24 cellular contexts compared by ENCODE assay signal in the genomic region with DNA sequence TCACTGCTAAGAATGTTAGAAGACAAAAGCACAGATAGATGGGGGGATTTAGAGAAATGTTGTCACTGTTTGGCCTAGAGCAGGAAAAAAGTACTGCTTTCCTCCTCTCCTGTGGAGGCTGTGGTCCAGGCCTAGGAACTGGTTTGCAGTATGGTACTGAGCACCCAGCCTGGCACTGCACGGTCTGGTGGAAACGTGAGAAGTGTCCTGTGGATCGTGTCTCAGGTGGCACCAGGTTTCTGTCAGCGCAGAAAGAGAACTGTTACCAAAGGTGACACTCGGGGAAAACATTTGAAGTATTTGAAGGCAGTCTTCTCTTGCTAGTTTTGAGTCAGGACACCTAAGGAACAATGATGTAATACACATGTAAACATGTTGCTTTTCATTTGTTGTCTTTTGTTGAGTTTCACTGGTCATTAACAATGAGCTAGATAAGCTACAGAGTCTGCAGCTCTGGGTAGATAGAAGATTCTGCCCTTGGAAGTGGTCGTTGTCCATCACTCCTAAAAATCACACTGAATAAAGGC.
DNase-seq lines count a peak whose midpoint lies in the region; ATAC-seq, FAIRE-seq and TF ChIP-seq lines count a peak whose summit lies in the region.
"Had no signal": no experiment of that assay in that cellular context is flagged by ENCODE, and none has a peak within 500 bp of the region (broad histone marks: within the 10 kb centered on the region; RNA-seq: fewer than 3 reads in every experiment).

No MANE protein-coding gene starts in this region.

- no peaks in the 10 kb centered on the region for H3K27me3 Mint-ChIP-seq in neural progenitor cell (ENCODE audit: insufficient read depth, low read depth)
- H3K27me3 Mint-ChIP-seq: activated CD4-positive, alpha-beta memory T cell treated with anti-CD3 and anti-CD28 coated beads, Interleukin-2, amount 10 ng/mL, durations not matched to agents 7 days and 5 days; stimulated activated naive B cell treated with anti-CD40 and anti-IgM and Interleukin-4, amounts not matched to agents 10 μg/mL and 1 μg/mL and 100 μg/mL, for 72 hours had no signal

- no peak for TF ChIP-seq RAD21 in A549 (conservative IDR thresholded peaks at IDR 0.05 in 1 of 2, IDR thresholded peaks at IDR 0.05 in 1 of 2)
- TF ChIP-seq RAD21 in GM12878 (IDR thresholded peaks at IDR 0.05; ENCODE audit: insufficient read depth, low read depth, low read length) = no peak

- H3K4me3 Mint-ChIP-seq in neural progenitor cell = no peak overlapping the region
- H3K4me3 Mint-ChIP-seq: activated CD4-positive, alpha-beta memory T cell treated with anti-CD3 and anti-CD28 coated beads, Interleukin-2, amount 10 ng/mL, durations not matched to agents 7 days and 5 days; CD14-positive monocyte; stimulated activated naive B cell treated with anti-CD40 and anti-IgM and Interleukin-4, amounts not matched to agents 10 μg/mL and 1 μg/mL and 100 μg/mL, for 72 hours had no signal

- peak overlapping the region; percentile 78 for H3K27ac Mint-ChIP-seq in neural progenitor cell
- H3K27ac Mint-ChIP-seq: activated CD4-positive, alpha-beta memory T cell treated with anti-CD3 and anti-CD28 coated beads, Interleukin-2, amount 10 ng/mL, durations not matched to agents 7 days and 5 days; stimulated activated naive B cell treated with anti-CD40 and anti-IgM and Interleukin-4, amounts not matched to agents 10 μg/mL and 1 μg/mL and 100 μg/mL, for 72 hours had no signal

- peak overlapping the region; percentile 3; the same call in 2 of the 3 replicates for H3K4me2 ChIP-seq in A549
- H3K4me2 ChIP-seq in GM12878 (ENCODE audit: control insufficient read depth, insufficient read depth) = no peak overlapping the region
- H3K4me2 ChIP-seq in neural progenitor cell = no peak overlapping the region

- H3K4me3 ChIP-seq in A549 (no peak overlapping the region), HEK293 (ENCODE audit: low read depth, low read length) (no peak overlapping the region), GM12878 (no peak overlapping the region), neural progenitor cell (no peak overlapping the region)
- H3K4me3 ChIP-seq: heart left ventricle, right lobe of liver had no signal

- no peaks in the 10 kb centered on the region for H3K9me3 Mint-ChIP-seq in neural progenitor cell
- H3K9me3 Mint-ChIP-seq: activated CD4-positive, alpha-beta memory T cell treated with anti-CD3 and anti-CD28 coated beads, Interleukin-2, amount 10 ng/mL, durations not matched to agents 7 days and 5 days; stimulated activated naive B cell treated with anti-CD40 and anti-IgM and Interleukin-4, amounts not matched to agents 10 μg/mL and 1 μg/mL and 100 μg/mL, for 72 hours had no signal

- SMC1A ChIA-PET in GM12878 (lab: Charles Lee; ENCODE audit: uncharacterized antibody, unreplicated experiment) = no interaction called here

- DNase-seq in A549 (ENCODE audit: low read depth in 1 of 2, low spot score in 1 of 2) (no peak), GM12878 (ENCODE audit: low read depth, low spot score) (no peak), neural progenitor cell (ENCODE audit: low spot score) (no peak), LoVo (ENCODE audit: low spot score) (no peak), SKM-1 treated with dmso at 0.1 percent for 144 hours (lab: John Stamatoyannopoulos, UW; ENCODE audit: unreplicated experiment) (no peak)
- DNase-seq in central memory CD4-positive, alpha-beta T cell = no peak
- DNase-seq: activated CD4-positive, alpha-beta memory T cell treated with anti-CD3 and anti-CD28 coated beads, Interleukin-2, amount 10 ng/mL, durations not matched to agents 7 days and 5 days; activated CD4-positive, CD25-positive, alpha-beta regulatory T cell; activated naive CD4-positive, alpha-beta T cell; DND-41; heart left ventricle; kidney glomerular epithelial cell; NCI-H1048; NCI-H1694; NCI-H524 treated with DMSO at 0.1 percent for 48 hours; right lobe of liver; stimulated activated CD4-positive, alpha-beta T cell treated with anti-CD3 and anti-CD28 coated beads, Interleukin-4, amount 100 ng/mL, for 4 hours; stimulated activated naive B cell treated with anti-CD40 and anti-IgM and Interleukin-4, amounts not matched to agents 10 μg/mL and 1 μg/mL and 100 μg/mL, for 72 hours; T-helper 1 cell had no signal

- H3K27ac ChIP-seq in A549 (peak overlapping the region; percentile 85 to 91), HEK293 (ENCODE audit: extremely low read depth, low read depth, low read length) (no peak overlapping the region), GM12878 (ENCODE audit: control insufficient read depth, insufficient read depth) (no peak overlapping the region), neural progenitor cell (no peak overlapping the region)
- H3K27ac ChIP-seq: heart left ventricle, HL-60, right lobe of liver had no signal

- no peaks in the 10 kb centered on the region for H3F3A ChIP-seq in neural progenitor cell (ENCODE audit: low read depth)

- POLR2A ChIA-PET in A549 (lab: Yijun Ruan, JAX) = interaction anchor here (1.6 kb wide), 1 partner anchor 63 kb away, joined by 5 read pairs; a partner anchor contains a TSS
- POLR2A ChIA-PET in HEK293 (lab: Yijun Ruan, JAX) = no interaction called here
- POLR2A ChIA-PET in GM12878 (lab: Charles Lee) = no interaction called here

- TF ChIP-seq CTCF in A549 (IDR thresholded peaks at IDR 0.05) = no peak
- no peak for TF ChIP-seq CTCF in HEK293 (tag by site-specific recombination; IDR thresholded peaks at IDR 0.05)
- no peak for TF ChIP-seq CTCF in GM12878 (IDR thresholded peaks at IDR 0.05 in 2 of 3, conservative IDR thresholded peaks at IDR 0.05 in 1 of 3; ENCODE audit: control insufficient read depth in 2 of 3, extremely low read depth in 1 of 3, insufficient read depth in 1 of 3, low read depth in 3 of 3, low read length in 3 of 3)
- no peak for TF ChIP-seq CTCF in neural progenitor cell (IDR thresholded peaks at IDR 0.05)

- TF ChIP-seq EP300 in A549 (IDR thresholded peaks at IDR 0.05) (no peak), GM12878 (IDR thresholded peaks at IDR 0.05; ENCODE audit: borderline replicate concordance in 1 of 2, control insufficient read depth in 1 of 2, low read depth in 2 of 2, low read length in 2 of 2) (no peak)

- no peak for TF ChIP-seq POLR2A in A549 (IDR thresholded peaks at IDR 0.05; ENCODE audit: low read length)
- TF ChIP-seq POLR2A in GM12878 (IDR thresholded peaks at IDR 0.05; ENCODE audit: low read depth, low read length) = no peak

- H2AFZ ChIP-seq in GM12878 (ENCODE audit: control insufficient read depth, low read depth, low read length) (no peak overlapping the region), neural progenitor cell (replicated peaks) (no peak overlapping the region)

- FAIRE-seq in A549 (lab: Jason Lieb, UNC) = no peak
- peak; percentile 18 for FAIRE-seq in GM12878 (lab: Jason Lieb, UNC)
- FAIRE-seq: GM18507 had no signal

- no TSS peak for BruUV-seq in GM12878 (replicated peaks; lab: Mats Ljungman, UMichigan)

- WGBS in A549 (ENCODE audit: missing lambda C conversion rate) = 77% methylated on average over 6 of the region's 6 CpGs
- whole genome bisulfite sequencing in GM12878 (ENCODE audit: insufficient coverage, insufficient replicate concordance, low lambda C conversion rate, missing lambda C conversion rate) = 74% methylated on average over 6 of the region's 6 CpGs

- H3K4me1 ChIP-seq in A549 = peaks cover 28% of the 10 kb centered on the region
- H3K4me1 ChIP-seq in HEK293 (ENCODE audit: control insufficient read depth, insufficient read depth, low read length) = no peaks in the 10 kb centered on the region
- no peaks in the 10 kb centered on the region for H3K4me1 ChIP-seq in GM12878 (ENCODE audit: control insufficient read depth, insufficient read depth, low read length)
- H3K4me1 ChIP-seq in neural progenitor cell = no peaks in the 10 kb centered on the region
- H3K4me1 ChIP-seq: heart left ventricle, right lobe of liver had no signal

- H4K20me1 ChIP-seq in GM12878 (ENCODE audit: control insufficient read depth, insufficient read depth) (no peaks in the 10 kb centered on the region), neural progenitor cell (ENCODE audit: low read depth) (no peaks in the 10 kb centered on the region)

- intact Hi-C loops in GM12878 (cut with micrococcal nuclease; ENCODE audit: unreplicated experiment) = no loop called here

- H3K27me3 ChIP-seq in GM12878 (replicated peaks in 1 of 2; ENCODE audit: control insufficient read depth in 2 of 2, insufficient read depth in 2 of 2, low read length in 1 of 2) (no peaks in the 10 kb centered on the region), neural progenitor cell (no peaks in the 10 kb centered on the region)
- H3K27me3 ChIP-seq: heart left ventricle, right lobe of liver had no signal

- H3K4me1 Mint-ChIP-seq in neural progenitor cell = no peaks in the 10 kb centered on the region
- H3K4me1 Mint-ChIP-seq: stimulated activated naive B cell treated with anti-CD40 and anti-IgM and Interleukin-4, amounts not matched to agents 10 μg/mL and 1 μg/mL and 100 μg/mL, for 72 hours had no signal

- H3K36me3 ChIP-seq in HEK293 (ENCODE audit: control insufficient read depth in 2 of 2, insufficient read depth in 1 of 2, low read length in 2 of 2) (peaks cover 86% of the 10 kb centered on the region in 2 experiments), GM12878 (ENCODE audit: control insufficient read depth in 2 of 2, insufficient read depth in 2 of 2, low read length in 1 of 2) (peaks cover 7 to 22% of the 10 kb centered on the region in 2 experiments), neural progenitor cell (peaks cover 6% of the 10 kb centered on the region)

- RAD21 ChIA-PET in GM12878 (lab: Charles Lee; ENCODE audit: unreplicated experiment) = no interaction called here

- in situ Hi-C loops in GM12878 (cut with MboI) = no loop called here

- ATAC-seq in A549 = peak; percentile 38 to 40; a peak in 3 of 6 replicates
- no peak for ATAC-seq in GM12878
- ATAC-seq: HCT116; heart left ventricle; right lobe of liver; stimulated activated naive B cell treated with anti-CD40 and anti-IgM and Interleukin-4, amounts not matched to agents 10 μg/mL and 1 μg/mL and 100 μg/mL, for 72 hours had no signal

- CTCF ChIA-PET in A549 (lab: Yijun Ruan, JAX) (interaction anchor here (1.2 to 1.3 kb wide), 3 partner anchors 9 to 64 kb away, joined by 3 read pairs; no protein-coding TSS in a partner anchor), HEK293 (lab: Yijun Ruan, JAX) (interaction anchor here (0.7 to 3.2 kb wide), 3 partner anchors 25 to 188 kb away, joined by 3 to 11 read pairs (median 6); no protein-coding TSS in a partner anchor), GM12878 (lab: Yijun Ruan, JAX) (interaction anchor here (0.6 to 1.5 kb wide), 2 partner anchors 25 to 182 kb away, joined by 3 to 6 read pairs; no protein-coding TSS in a partner anchor)

- H3K36me3 Mint-ChIP-seq in neural progenitor cell = peaks cover 25% of the 10 kb centered on the region

- no peaks in the 10 kb centered on the region for H3K79me2 ChIP-seq in GM12878 (ENCODE audit: control insufficient read depth, insufficient read depth, low read length)
- H3K79me2 ChIP-seq in neural progenitor cell (ENCODE audit: low read depth) = no peaks in the 10 kb centered on the region

- no peaks in the 10 kb centered on the region for H3K9me3 ChIP-seq in A549
- H3K9me3 ChIP-seq in HEK293 (ENCODE audit: control insufficient read depth, insufficient read depth, low read depth, low read length) = no peaks in the 10 kb centered on the region
- no peaks in the 10 kb centered on the region for H3K9me3 ChIP-seq in GM12878 (replicated peaks; ENCODE audit: control insufficient read depth, insufficient read depth, low read length)
- no peaks in the 10 kb centered on the region for H3K9me3 ChIP-seq in neural progenitor cell (ENCODE audit: low read depth)
- H3K9me3 ChIP-seq: heart left ventricle, right lobe of liver had no signal

- no peak overlapping the region for H3K9ac ChIP-seq in GM12878 (ENCODE audit: control insufficient read depth, insufficient read depth, low read length)
- H3K9ac ChIP-seq in neural progenitor cell = peak overlapping the region; percentile 32

Comparison
In these comparisons a context has a peak if more than half of its experiments do, and no peak if none do; other contexts are left out.
1. H3K27ac ChIP-seq: peak in A549 (2 of 2); none in HEK293 (single experiment), GM12878 (single experiment) and neural progenitor cell (single experiment).